Comparison of ENCODE assay signal across 18 cellular contexts in the genomic region with DNA sequence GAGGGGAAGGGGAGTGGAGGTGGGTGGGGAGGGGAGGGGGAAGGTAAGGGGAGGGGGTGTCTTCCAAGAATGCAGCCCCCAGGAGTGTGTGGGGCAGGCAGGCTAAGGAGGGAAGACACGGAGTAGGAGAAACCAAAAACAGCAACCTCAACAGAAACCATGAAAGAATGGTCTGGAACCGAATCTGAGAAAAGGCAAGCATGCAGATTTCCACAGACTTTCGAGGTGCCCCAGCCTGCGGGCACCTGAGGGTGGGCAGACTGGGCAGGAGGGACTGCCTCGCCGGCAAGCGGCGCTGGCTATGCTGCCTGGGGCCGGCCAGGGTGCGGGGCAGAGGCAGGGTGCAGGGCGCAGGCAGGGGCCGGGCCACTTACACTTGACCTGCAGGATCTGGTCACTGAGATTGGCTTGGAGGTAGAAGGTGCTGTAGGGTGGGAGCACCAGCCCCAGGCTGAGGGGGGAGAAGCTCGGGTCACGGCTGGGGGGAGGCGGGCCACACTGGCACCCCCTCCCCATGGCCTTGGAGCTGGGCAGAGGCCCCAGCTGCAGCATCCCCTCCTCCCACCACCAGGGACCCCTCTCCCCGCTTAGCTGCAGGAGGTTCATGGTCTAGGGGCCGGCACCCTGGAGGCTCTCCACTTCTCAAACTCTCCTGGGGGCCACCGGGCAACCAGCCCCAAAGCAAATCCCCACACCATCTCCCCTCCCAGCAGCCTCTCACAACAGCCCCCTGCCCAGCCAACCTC. TPM values are rescaled to one million over a fixed set of nuclear protein-coding genes. Genes with fewer than 3 reads are reported as not detected.
DNase-seq lines count a peak whose midpoint lies in the region; ATAC-seq, FAIRE-seq and TF ChIP-seq lines count a peak whose summit lies in the region.
"Had no signal": no experiment of that assay in that cellular context is flagged by ENCODE, and none has a peak within 500 bp of the region (broad histone marks: within the 10 kb centered on the region; RNA-seq: fewer than 3 reads in every experiment).

No MANE protein-coding gene starts in this region.

- DNase-seq in A549 (ENCODE audit: low read depth in 1 of 2, low spot score in 1 of 2): no peak
- DNase-seq in GM23338 (ENCODE audit: low spot score): no peak
- DNase-seq in RPMI8226: peak; percentile 81
- DNase-seq in mesendoderm: no peak
- DNase-seq in NCI-H1048 (lab: John Stamatoyannopoulos, UW): no peak
- no peak for DNase-seq in pons (ENCODE audit: low spot score)
- DNase-seq: BE2C; CD4-positive, alpha-beta T cell; COR-L47; DMS79 treated with DMSO at 0.1 percent for 48 hours; Kasumi-1; NCI-H1417 treated with DMSO at 0.1 percent for 48 hours; NCI-H187; NCI-H446 treated with DMSO at 0.1 percent for 48 hours; Peyer's patch; SJCRH30 had no signal

- POLR2A ChIA-PET in A549 (lab: Yijun Ruan, JAX): no interaction called here

- ATAC-seq in A549 (peak in 1 of 2 experiments; percentile 39; a peak in 3 of 6 replicates), GM23338 (peak; percentile 6; the same call in 2 of the 3 replicates), HG02610 (IDR thresholded peaks at IDR 0.05; ENCODE audit: unreplicated experiment) (no peak)

- no peak overlapping the region for H3K27ac ChIP-seq in A549
- H3K27ac ChIP-seq in GM23338 (ENCODE audit: low read depth): no peak overlapping the region
- no peak overlapping the region for H3K27ac ChIP-seq in mesendoderm (ENCODE audit: low read depth, low read length)
- H3K27ac ChIP-seq: Peyer's patch, SJCRH30 had no signal

- H3K4me1 Mint-ChIP-seq in GM23338: peaks cover 37% of the 10 kb centered on the region

- H3K9me2 ChIP-seq in GM23338 (ENCODE audit: insufficient read depth): no peaks in the 10 kb centered on the region

- H3K4me2 ChIP-seq in A549: no peak overlapping the region
- H3K4me2 ChIP-seq in GM23338: no peak overlapping the region
- no peak overlapping the region for H3K4me2 ChIP-seq in mesendoderm (ENCODE audit: low read length)

- no peaks in the 10 kb centered on the region for H3K79me1 ChIP-seq in mesendoderm (ENCODE audit: low read length)

- H4K8ac ChIP-seq in mesendoderm (ENCODE audit: low read depth, low read length): no peak overlapping the region

- H4K5ac ChIP-seq in mesendoderm (ENCODE audit: low read length): no peak overlapping the region

- no peak overlapping the region for H3K27ac Mint-ChIP-seq in GM23338
- H3K27ac Mint-ChIP-seq: CD4-positive, alpha-beta T cell; IgD-negative memory B cell had no signal

- H3K4me3 Mint-ChIP-seq in GM23338: no peak overlapping the region
- H3K4me3 Mint-ChIP-seq: CD4-positive, alpha-beta T cell; IgD-negative memory B cell had no signal

- H3K36me3 Mint-ChIP-seq in GM23338 (ENCODE audit: low read depth): no peaks in the 10 kb centered on the region; the same call in 2 of the 3 replicates
- H3K36me3 Mint-ChIP-seq: IgD-negative memory B cell had no signal

- no peak overlapping the region for H2AK5ac ChIP-seq in mesendoderm (ENCODE audit: low read length)

- H3K79me2 ChIP-seq in GM23338 (replicated peaks; ENCODE audit: insufficient read depth) (no peaks in the 10 kb centered on the region), mesendoderm (ENCODE audit: control insufficient read depth, insufficient read depth, low read length) (no peaks in the 10 kb centered on the region)

- TF ChIP-seq RAD21 in A549 (conservative IDR thresholded peaks at IDR 0.05 in 1 of 2, IDR thresholded peaks at IDR 0.05 in 1 of 2): no peak

- H3K18ac ChIP-seq in mesendoderm (ENCODE audit: low read length): peak overlapping the region; percentile 3

- H3K56ac ChIP-seq in mesendoderm (ENCODE audit: low read length): peak overlapping the region; percentile 73

- TF ChIP-seq EP300 in A549 (IDR thresholded peaks at IDR 0.05): no peak

- peaks cover 26% of the 10 kb centered on the region for H3K27me3 Mint-ChIP-seq in GM23338 (ENCODE audit: insufficient read depth, low read depth, poor library complexity)
- H3K27me3 Mint-ChIP-seq: CD4-positive, alpha-beta T cell had no signal

- H2BK120ac ChIP-seq in mesendoderm (ENCODE audit: low read depth, low read length): no peak overlapping the region

- no peak for FAIRE-seq in A549 (lab: Jason Lieb, UNC)

- H3K4me1 ChIP-seq in A549 (peaks cover 9% of the 10 kb centered on the region; the same call in 2 of the 3 replicates), GM23338 (ENCODE audit: insufficient read depth) (peaks cover 11% of the 10 kb centered on the region), mesendoderm (ENCODE audit: control insufficient read depth, low read depth, low read length) (peaks cover 3% of the 10 kb centered on the region)
- H3K4me1 ChIP-seq: SJCRH30 had no signal

- H3K4me3 ChIP-seq in A549 (no peak overlapping the region), GM23338 (no peak overlapping the region), mesendoderm (ENCODE audit: low read length) (no peak overlapping the region)
- H3K4me3 ChIP-seq: Peyer's patch, SJCRH30 had no signal

- CTCF ChIA-PET in A549 (lab: Yijun Ruan, JAX): no interaction called here

- H3K23ac ChIP-seq in mesendoderm (ENCODE audit: low read length): peak overlapping the region; percentile 16

- H3K9me3 ChIP-seq in A549: no peaks in the 10 kb centered on the region
- H3K9me3 ChIP-seq: BE2C, Peyer's patch, SJCRH30 had no signal

- H3K9me3 Mint-ChIP-seq in GM23338: no peaks in the 10 kb centered on the region; the same call in 2 of the 3 replicates
- H3K9me3 Mint-ChIP-seq: CD4-positive, alpha-beta T cell; IgD-negative memory B cell had no signal

- H2BK15ac ChIP-seq in mesendoderm (replicated peaks; ENCODE audit: low read depth): no peak overlapping the region

- H2AFZ ChIP-seq in GM23338: no peak overlapping the region

- no peak overlapping the region for H3K4ac ChIP-seq in mesendoderm (ENCODE audit: low read depth, low read length)

- TF ChIP-seq CTCF in A549 (IDR thresholded peaks at IDR 0.05): no peak
- TF ChIP-seq CTCF in GM23338 (conservative IDR thresholded peaks at IDR 0.05; ENCODE audit: low read depth in 2 of 2): no peak

- 39% methylated on average over 11 of the region's 18 CpGs for WGBS in A549 (ENCODE audit: missing lambda C conversion rate)
- WGBS in mesendoderm (ENCODE audit: extremely low coverage, insufficient coverage, low lambda C conversion rate): no CpG with 5 or more reads among the region's 18 CpGs

- no peaks in the 10 kb centered on the region for H3F3A ChIP-seq in GM23338 (replicated peaks; ENCODE audit: low read depth)

- H3K27me3 ChIP-seq in GM23338 (ENCODE audit: insufficient read depth) (no peaks in the 10 kb centered on the region), mesendoderm (ENCODE audit: insufficient read depth, low read length, poor library complexity) (no peaks in the 10 kb centered on the region)
- H3K27me3 ChIP-seq: BE2C, Peyer's patch had no signal

- no peaks in the 10 kb centered on the region for H4K20me1 ChIP-seq in GM23338 (replicated peaks; ENCODE audit: insufficient read depth)

- no peak overlapping the region for H2BK5ac ChIP-seq in mesendoderm (ENCODE audit: low read length)

- no peak overlapping the region for H3K9ac ChIP-seq in mesendoderm (ENCODE audit: low read length)

- no peaks in the 10 kb centered on the region for H3K36me3 ChIP-seq in GM23338 (ENCODE audit: insufficient read depth)
- no peaks in the 10 kb centered on the region for H3K36me3 ChIP-seq in mesendoderm (ENCODE audit: control insufficient read depth, insufficient read depth, low read length)
- H3K36me3 ChIP-seq: Peyer's patch, SJCRH30 had no signal

- no peak for TF ChIP-seq POLR2A in A549 (IDR thresholded peaks at IDR 0.05; ENCODE audit: low read length)

RNA-seq across cellular contexts. Expression of gene TMEM115, which starts 15.2 kb away (rescaled TPM):
- polyA plus RNA-seq in A549 (2011; rRNA removed): 17.4 and 18.8 TPM in 2 replicates
- polyA plus RNA-seq in A549 (2012; cell fraction: cytosol; rRNA removed): 27.1 and 37.1 TPM in 2 replicates
- 37.4 and 48.2 TPM in 2 replicates for polyA plus RNA-seq in A549 (2012; cell fraction: nucleus; rRNA removed)
- polyA plus RNA-seq in A549 (2017; fragmentation: RNase III; extraction: RNeasy Plus Mini Kit Qiagen cat#74134 plus additional on column Dnase treatment): 22.0 to 26.8 TPM (median 26.8 TPM) in 3 replicates
- polyA minus RNA-seq in A549 (2011; rRNA and poly(A)+ RNA removed): 28.8 and 30.0 TPM in 2 replicates
- total RNA-seq in GM23338 (2014; rRNA removed; shearing (Covaris generic)): 41.9 and 49.2 TPM in 2 replicates
- 17.8 and 19.3 TPM in 2 replicates for polyA plus RNA-seq in GM23338 (2016; fragmentation: Nextera tagmentation; extraction: Ambion mirVana)
- polyA plus RNA-seq in mesendoderm (2013, experiment 1 of 2): 24.8 TPM
- polyA plus RNA-seq in mesendoderm (2013, experiment 2 of 2): 23.9 TPM

RNA-seq across cellular contexts. Expression of gene CYB561D2, which starts 23.9 kb away (rescaled TPM):
- polyA plus RNA-seq in A549 (2011; rRNA removed) (14.4 and 23.1 TPM in 2 replicates), A549 (2017; fragmentation: RNase III; extraction: RNeasy Plus Mini Kit Qiagen cat#74134 plus additional on column Dnase treatment) (17.2 to 17.9 TPM (median 17.7 TPM) in 3 replicates), GM23338 (2016; fragmentation: Nextera tagmentation; extraction: Ambion mirVana) (10.0 and 10.1 TPM in 2 replicates)
- 37.7 and 45.1 TPM in 2 replicates for polyA plus RNA-seq in A549 (2012; cell fraction: cytosol; rRNA removed)
- 56.1 and 71.5 TPM in 2 replicates for polyA plus RNA-seq in A549 (2012; cell fraction: nucleus; rRNA removed)
- polyA minus RNA-seq in A549 (2011; rRNA and poly(A)+ RNA removed): 19.1 and 19.3 TPM in 2 replicates
- total RNA-seq in GM23338 (2014; rRNA removed; shearing (Covaris generic)): 11.5 and 18.2 TPM in 2 replicates
- 7.8 TPM for polyA plus RNA-seq in mesendoderm (2013, experiment 1 of 2)
- polyA plus RNA-seq in mesendoderm (2013, experiment 2 of 2): 8.6 TPM

RNA-seq across cellular contexts. Expression of gene NPRL2, which starts 24.0 kb away (rescaled TPM):
- 19.9 and 28.5 TPM in 2 replicates for polyA plus RNA-seq in A549 (2011; rRNA removed)
- 30.0 and 31.9 TPM in 2 replicates for polyA plus RNA-seq in A549 (2012; cell fraction: cytosol; rRNA removed)
- polyA plus RNA-seq in A549 (2012; cell fraction: nucleus; rRNA removed): 46.0 and 46.7 TPM in 2 replicates
- 17.5 to 19.5 TPM (median 17.7 TPM) in 3 replicates for polyA plus RNA-seq in A549 (2017; fragmentation: RNase III; extraction: RNeasy Plus Mini Kit Qiagen cat#74134 plus additional on column Dnase treatment)
- polyA minus RNA-seq in A549 (2011; rRNA and poly(A)+ RNA removed): 25.1 and 31.7 TPM in 2 replicates
- 22.3 and 35.6 TPM in 2 replicates for total RNA-seq in GM23338 (2014; rRNA removed; shearing (Covaris generic))
- 27.7 and 31.7 TPM in 2 replicates for polyA plus RNA-seq in GM23338 (2016; fragmentation: Nextera tagmentation; extraction: Ambion mirVana)
- 9.4 TPM for polyA plus RNA-seq in mesendoderm (2013, experiment 1 of 2)
- polyA plus RNA-seq in mesendoderm (2013, experiment 2 of 2): 9.6 TPM

RNA-seq across cellular contexts. Expression of gene ZMYND10, which starts 29.0 kb away (rescaled TPM):
- polyA plus RNA-seq in A549 (2011; rRNA removed) (0.41 and 0.43 TPM in 2 replicates), A549 (2017; fragmentation: RNase III; extraction: RNeasy Plus Mini Kit Qiagen cat#74134 plus additional on column Dnase treatment) (0.71 to 0.84 TPM (median 0.77 TPM) in 3 replicates), GM23338 (2016; fragmentation: Nextera tagmentation; extraction: Ambion mirVana) (0.24 and 0.29 TPM in 2 replicates)
- 1.0 TPM in 2 replicates for polyA plus RNA-seq in A549 (2012; cell fraction: cytosol; rRNA removed)
- 1.5 and 2.1 TPM in 2 replicates for polyA plus RNA-seq in A549 (2012; cell fraction: nucleus; rRNA removed)
- polyA minus RNA-seq in A549 (2011; rRNA and poly(A)+ RNA removed): 1.0 and 2.0 TPM in 2 replicates
- total RNA-seq in GM23338 (2014; rRNA removed; shearing (Covaris generic)): 0.31 TPM in 2 replicates
- 0.18 TPM for polyA plus RNA-seq in mesendoderm (2013, experiment 1 of 2)
- 0.13 TPM for polyA plus RNA-seq in mesendoderm (2013, experiment 2 of 2)
- polyA plus RNA-seq: IgD-negative memory B cell had no signal

RNA-seq across cellular contexts. Expression of gene RASSF1, which starts 33.9 kb away (rescaled TPM):
- polyA plus RNA-seq in A549 (2011; rRNA removed): 11.9 and 15.4 TPM in 2 replicates
- 31.2 and 35.2 TPM in 2 replicates for polyA plus RNA-seq in A549 (2012; cell fraction: cytosol; rRNA removed)
- 35.4 and 41.5 TPM in 2 replicates for polyA plus RNA-seq in A549 (2012; cell fraction: nucleus; rRNA removed)
- 14.4 to 15.7 TPM (median 15.5 TPM) in 3 replicates for polyA plus RNA-seq in A549 (2017; fragmentation: RNase III; extraction: RNeasy Plus Mini Kit Qiagen cat#74134 plus additional on column Dnase treatment)
- polyA minus RNA-seq in A549 (2011; rRNA and poly(A)+ RNA removed): 3.4 and 6.4 TPM in 2 replicates
- total RNA-seq in GM23338 (2014; rRNA removed; shearing (Covaris generic)): 12.8 and 15.7 TPM in 2 replicates
- 9.6 TPM in 2 replicates for polyA plus RNA-seq in GM23338 (2016; fragmentation: Nextera tagmentation; extraction: Ambion mirVana)
- 6.8 TPM for polyA plus RNA-seq in mesendoderm (2013, experiment 1 of 2)
- 7.2 TPM for polyA plus RNA-seq in mesendoderm (2013, experiment 2 of 2)
